In the genomic region with DNA sequence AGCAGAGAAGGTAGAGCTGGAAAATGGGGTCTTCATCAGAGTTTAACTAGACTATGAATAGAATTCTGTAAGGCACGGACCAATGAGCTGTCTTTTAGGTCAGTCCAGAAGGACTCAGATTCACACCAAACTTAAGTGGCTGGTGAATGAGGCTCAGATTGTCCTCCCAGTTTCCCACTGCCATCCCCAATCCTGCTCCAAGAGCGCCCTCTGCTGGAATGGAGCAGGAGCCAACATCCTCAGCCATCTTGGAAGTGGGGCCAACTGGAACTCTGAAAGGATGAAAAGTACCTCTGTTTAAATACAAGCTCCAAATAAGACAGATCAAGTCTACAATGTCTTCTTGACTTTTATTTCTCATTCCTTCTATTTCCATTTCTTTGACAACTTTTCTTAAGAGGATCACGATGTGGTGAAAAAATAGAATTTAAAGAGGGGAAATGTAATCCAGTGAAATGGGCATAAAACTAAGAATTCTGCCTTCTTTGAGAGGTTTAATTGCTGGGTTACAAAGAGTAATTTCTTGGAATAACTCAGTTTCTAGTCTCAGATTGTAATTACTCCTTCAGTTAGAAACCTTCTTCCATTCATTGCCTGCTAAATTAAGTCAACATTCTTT, we compare ENCODE assay signal across 8 cellular contexts.
DNase-seq lines count a peak whose midpoint lies in the region; ATAC-seq and TF ChIP-seq lines count a peak whose summit lies in the region.

No MANE protein-coding gene starts in this region.

- H3K27me3 ChIP-seq in ACC112 (ENCODE audit: insufficient read depth, low read length), result no peaks in the 10 kb centered on the region
- H3K27me3 ChIP-seq in psoas muscle (ENCODE audit: insufficient read depth in 3 of 3, low read length in 2 of 3), result no peaks in the 10 kb centered on the region
- H3K27me3 ChIP-seq in uterus, result no peaks in the 10 kb centered on the region

- TF ChIP-seq CTCF in psoas muscle (IDR thresholded peaks at IDR 0.05), result peak; percentile 97
- TF ChIP-seq CTCF in uterus (IDR thresholded peaks at IDR 0.05), result peak; percentile 90 to 95 (median 93)

- peaks cover 26% of the 10 kb centered on the region for H3K4me1 ChIP-seq in ACC112 (ENCODE audit: control insufficient read depth, insufficient read depth, low read length, unreplicated experiment)
- H3K4me1 ChIP-seq in psoas muscle, result peaks cover 28% of the 10 kb centered on the region
- H3K4me1 ChIP-seq in uterus, result peaks cover 5 to 15% of the 10 kb centered on the region in 2 donors

- intact Hi-C loops in Right ventricle myocardium superior (cut with DNase I) (loop anchor here (5.0 kb wide), 2 partner anchors 193 to 902 kb away; no protein-coding TSS in a partner anchor), psoas muscle (cut with DNase I) (loop anchor here in 1 of 2 donors (10.0 kb wide), 4 partner anchors 360 to 920 kb away; a partner anchor contains a TSS), uterus (cut with DNase I; ENCODE audit: low total_unique reads) (loop anchor here (10.0 kb wide), 1 partner anchor 900 kb away; no protein-coding TSS in a partner anchor)

- no peaks in the 10 kb centered on the region for H3K79me2 ChIP-seq in ACC112 (ENCODE audit: control insufficient read depth, insufficient read depth, low read length, unreplicated experiment)

- H3K4me3 ChIP-seq in ACC112 (ENCODE audit: low read depth, low read length), result no peak overlapping the region
- H3K4me3 ChIP-seq in psoas muscle, result no peak overlapping the region
- H3K4me3 ChIP-seq in uterus, result no peak overlapping the region

- DNase-seq in NCI-H1048 (lab: John Stamatoyannopoulos, UW) (peak; percentile 54), Right ventricle myocardium superior (peak; percentile 86), psoas muscle (peak; percentile 86 to 90), uterus (peak; percentile 86 to 87)
- DNase-seq in activated naive CD4-positive, alpha-beta T cell treated with anti-CD3 and anti-CD28 coated beads, Interleukin-2, amount 50 U/mL, for 72 hours (ENCODE audit: low spot score in 2 of 2), result peak; percentile 67 to 87

- H3K27ac Mint-ChIP-seq in activated naive CD4-positive, alpha-beta T cell treated with anti-CD3 and anti-CD28 coated beads, Interleukin-2, amount 50 U/mL, for 72 hours, result no peak overlapping the region

- WGBS in psoas muscle, 3 donors, result 12 to 22% (median 19%) methylated on average over 3 of the region's 3 CpGs

- peaks cover 0 to 4% of the 10 kb centered on the region in 2 donors for H3K9me3 Mint-ChIP-seq in activated naive CD4-positive, alpha-beta T cell treated with anti-CD3 and anti-CD28 coated beads, Interleukin-2, amount 50 U/mL, for 72 hours

- no peak for TF ChIP-seq POLR2A in uterus (IDR thresholded peaks at IDR 0.05)

- H3K36me3 ChIP-seq in ACC112 (ENCODE audit: insufficient read depth, low read length) (no peaks in the 10 kb centered on the region), psoas muscle (ENCODE audit: insufficient read depth in 1 of 2, low read depth in 1 of 2) (no peaks in the 10 kb centered on the region), uterus (no peaks in the 10 kb centered on the region)

- ATAC-seq in GM19043 (IDR thresholded peaks at IDR 0.05; ENCODE audit: low read depth, unreplicated experiment), result peak; percentile 49
- ATAC-seq in SK-N-SH treated with all-trans-retinoic acid at 6 μM for 48 hours, result peak; percentile 88
- ATAC-seq in activated naive CD4-positive, alpha-beta T cell treated with anti-CD3 and anti-CD28 coated beads, Interleukin-2, amount 50 U/mL, for 72 hours, result peak; percentile 63 to 71
- ATAC-seq in Right ventricle myocardium superior (ENCODE audit: poor library complexity), result peak; percentile 86
- ATAC-seq in psoas muscle, result peak; percentile 85 to 90 (median 87)

- no peaks in the 10 kb centered on the region for H3K9me3 ChIP-seq in psoas muscle
- H3K9me3 ChIP-seq in uterus, result no peaks in the 10 kb centered on the region

- H3K27ac ChIP-seq in ACC112 (ENCODE audit: low read depth, low read length), result peak overlapping the region; percentile 24
- H3K27ac ChIP-seq in psoas muscle, result peak overlapping the region; percentile 44
- peak overlapping the region; percentile 15 to 44 for H3K27ac ChIP-seq in uterus

- peaks cover 0 to 6% of the 10 kb centered on the region in 2 donors for H3K36me3 Mint-ChIP-seq in activated naive CD4-positive, alpha-beta T cell treated with anti-CD3 and anti-CD28 coated beads, Interleukin-2, amount 50 U/mL, for 72 hours

- peak overlapping the region; percentile 79 for H2AFZ ChIP-seq in ACC112 (ENCODE audit: low read length, unreplicated experiment)

TF ChIP-seq in SK-N-SH treated with all-trans-retinoic acid at 6 μM for 48 hours, 23 proteins besides CTCF, POLR2A, EP300 and RAD21:
- TF ChIP-seq, protein P1, sequence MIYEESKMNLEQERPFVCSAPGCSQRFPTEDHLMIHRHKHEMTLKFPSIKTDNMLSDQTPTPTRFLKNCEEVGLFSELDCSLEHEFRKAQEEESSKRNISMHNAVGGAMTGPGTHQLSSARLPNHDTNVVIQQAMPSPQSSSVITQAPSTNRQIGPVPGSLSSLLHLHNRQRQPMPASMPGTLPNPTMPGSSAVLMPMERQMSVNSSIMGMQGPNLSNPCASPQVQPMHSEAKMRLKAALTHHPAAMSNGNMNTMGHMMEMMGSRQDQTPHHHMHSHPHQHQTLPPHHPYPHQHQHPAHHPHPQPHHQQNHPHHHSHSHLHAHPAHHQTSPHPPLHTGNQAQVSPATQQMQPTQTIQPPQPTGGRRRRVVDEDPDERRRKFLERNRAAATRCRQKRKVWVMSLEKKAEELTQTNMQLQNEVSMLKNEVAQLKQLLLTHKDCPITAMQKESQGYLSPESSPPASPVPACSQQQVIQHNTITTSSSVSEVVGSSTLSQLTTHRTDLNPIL (CRISPR knock-in tag; IDR thresholded peaks at IDR 0.05; ENCODE audit: low read depth), result no peak
- TF ChIP-seq SNAI2 (CRISPR knock-in tag; IDR thresholded peaks at IDR 0.05), result no peak
- no peak for TF ChIP-seq ZC3H10 (CRISPR knock-in tag; IDR thresholded peaks at IDR 0.05)
- no peak for TF ChIP-seq TCF4 (CRISPR knock-in tag; IDR thresholded peaks at IDR 0.05; ENCODE audit: borderline replicate concordance)
- TF ChIP-seq, protein P2, sequence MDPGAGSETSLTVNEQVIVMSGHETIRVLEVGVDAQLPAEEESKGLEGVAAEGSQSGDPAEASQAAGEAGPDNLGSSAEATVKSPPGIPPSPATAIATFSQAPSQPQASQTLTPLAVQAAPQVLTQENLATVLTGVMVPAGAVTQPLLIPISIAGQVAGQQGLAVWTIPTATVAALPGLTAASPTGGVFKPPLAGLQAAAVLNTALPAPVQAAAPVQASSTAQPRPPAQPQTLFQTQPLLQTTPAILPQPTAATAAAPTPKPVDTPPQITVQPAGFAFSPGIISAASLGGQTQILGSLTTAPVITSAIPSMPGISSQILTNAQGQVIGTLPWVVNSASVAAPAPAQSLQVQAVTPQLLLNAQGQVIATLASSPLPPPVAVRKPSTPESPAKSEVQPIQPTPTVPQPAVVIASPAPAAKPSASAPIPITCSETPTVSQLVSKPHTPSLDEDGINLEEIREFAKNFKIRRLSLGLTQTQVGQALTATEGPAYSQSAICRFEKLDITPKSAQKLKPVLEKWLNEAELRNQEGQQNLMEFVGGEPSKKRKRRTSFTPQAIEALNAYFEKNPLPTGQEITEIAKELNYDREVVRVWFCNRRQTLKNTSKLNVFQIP (CRISPR knock-in tag; IDR thresholded peaks at IDR 0.05; ENCODE audit: borderline replicate concordance, low read depth), result no peak
- TF ChIP-seq ZNF70 (CRISPR knock-in tag; IDR thresholded peaks at IDR 0.05), result no peak
- no peak for TF ChIP-seq OSR1 (CRISPR knock-in tag; IDR thresholded peaks at IDR 0.05)
- no peak for TF ChIP-seq RARB (CRISPR knock-in tag; IDR thresholded peaks at IDR 0.05)
- TF ChIP-seq ISL1 (CRISPR knock-in tag; IDR thresholded peaks at IDR 0.05), result no peak
